1 cellular context compared by ENCODE assay signal in genomic region chr18:28523758-28524475, GRCh38.
TF ChIP-seq lines count a peak whose summit lies in the region.

No MANE protein-coding gene starts in this region.

TF ChIP-seq in SK-N-SH, 30 proteins besides CTCF, POLR2A, EP300 and RAD21 (continued from another document):
- TF ChIP-seq MEF2A (IDR thresholded peaks at IDR 0.05; ENCODE audit: borderline replicate concordance, low read depth), result no peak
- TF ChIP-seq PBX3 (IDR thresholded peaks at IDR 0.05), result no peak
- TF ChIP-seq FOXM1 (IDR thresholded peaks at IDR 0.05; ENCODE audit: low read depth), result no peak
- TF ChIP-seq NRF1 (IDR thresholded peaks at IDR 0.05; ENCODE audit: low read depth, low read length), result no peak
- no peak for TF ChIP-seq MXI1 (IDR thresholded peaks at IDR 0.05; ENCODE audit: low read depth, low read length)
- no peak for TF ChIP-seq RFX5 (IDR thresholded peaks at IDR 0.05; ENCODE audit: low read length)
- no peak for TF ChIP-seq NFIC (IDR thresholded peaks at IDR 0.05; ENCODE audit: borderline replicate concordance)
- TF ChIP-seq REST (IDR thresholded peaks at IDR 0.05; ENCODE audit: low read depth, low read length), result no peak
- TF ChIP-seq TCF12 (IDR thresholded peaks at IDR 0.05), result no peak
- TF ChIP-seq IRF3 (IDR thresholded peaks at IDR 0.05; ENCODE audit: low read depth, low read length), result no peak
